1 cellular context compared by ENCODE assay signal in genomic region chr10:103231047-103231551, GRCh38.
A peak's percentile ranks its signal among the peaks of the same experiment; 100 is the strongest.
TF ChIP-seq lines count a peak whose summit lies in the region.

No MANE protein-coding gene starts in this region.

TF ChIP-seq in H1, 55 proteins besides CTCF, POLR2A, EP300 and RAD21:
- TF ChIP-seq CEBPB (IDR thresholded peaks at IDR 0.05; ENCODE audit: low read depth, low read length) (0 out of 2 replicates have a peak, but pooled peaks have one; percentile 1), SP2 (IDR thresholded peaks at IDR 0.05; ENCODE audit: low read length) (no peak), CBX8 (IDR thresholded peaks at IDR 0.05; ENCODE audit: borderline replicate concordance, low read depth, low read length) (no peak), RBBP5 (IDR thresholded peaks at IDR 0.05; ENCODE audit: borderline replicate concordance, low read depth, low read length) (no peak), SP4 (IDR thresholded peaks at IDR 0.05; ENCODE audit: low read length) (no peak), CTBP2 (IDR thresholded peaks at IDR 0.05; ENCODE audit: borderline replicate concordance, insufficient read depth, insufficient read length, low read length) (no peak), NANOG (IDR thresholded peaks at IDR 0.05; ENCODE audit: insufficient read depth, low read depth, low read length, poor library complexity, severe bottlenecking) (peak; percentile 45), TCF12 (IDR thresholded peaks at IDR 0.05; ENCODE audit: low read depth, low read length) (no peak), PHF8 (conservative IDR thresholded peaks at IDR 0.05; ENCODE audit: low read depth, low read length) (no peak), TBP (IDR thresholded peaks at IDR 0.05; ENCODE audit: low read depth, low read length) (no peak), YY1 (IDR thresholded peaks at IDR 0.05; ENCODE audit: low read depth, low read length) (no peak), JUND (IDR thresholded peaks at IDR 0.05; ENCODE audit: low read length) (peak; percentile 64), USF2 (IDR thresholded peaks at IDR 0.05; ENCODE audit: low read length) (no peak), SIX5 (IDR thresholded peaks at IDR 0.05; ENCODE audit: low read depth, low read length) (no peak), SP1 (IDR thresholded peaks at IDR 0.05; ENCODE audit: low read depth, low read length) (peak; percentile 72), RNF2 (IDR thresholded peaks at IDR 0.05; ENCODE audit: borderline replicate concordance, low read depth, low read length, missing control alignments, poor library complexity, severe bottlenecking) (no peak), POU5F1 (IDR thresholded peaks at IDR 0.05; ENCODE audit: low read depth, low read length) (no peak), ZNF274 (IDR thresholded peaks at IDR 0.05; ENCODE audit: borderline replicate concordance, extremely low read depth, low read length) (no peak), SUZ12 (IDR thresholded peaks at IDR 0.05; ENCODE audit: low read length) (no peak), POLR2AphosphoS5 (IDR thresholded peaks at IDR 0.05; ENCODE audit: low read depth, low read length) (no peak), RFX5 (IDR thresholded peaks at IDR 0.05; ENCODE audit: borderline replicate concordance, low read depth, low read length) (no peak), JUN (IDR thresholded peaks at IDR 0.05; ENCODE audit: low read depth, low read length) (0 out of 2 replicates have a peak, but pooled peaks have one; percentile 51), SAP30 (IDR thresholded peaks at IDR 0.05; ENCODE audit: insufficient read depth, insufficient replicate concordance, low read length) (no peak), SIRT6 (IDR thresholded peaks at IDR 0.05; ENCODE audit: low read length) (no peak), HDAC2 (IDR thresholded peaks at IDR 0.05; ENCODE audit: borderline replicate concordance in 1 of 2, low read depth in 2 of 2, low read length in 2 of 2) (peak in 1 of 2 experiments; percentile 90; a peak in 1 of 4 replicates), FOSL1 (IDR thresholded peaks at IDR 0.05; ENCODE audit: insufficient read depth, low read depth, low read length) (no peak), SRF (IDR thresholded peaks at IDR 0.05; ENCODE audit: low read depth, low read length) (no peak), ATF2 (IDR thresholded peaks at IDR 0.05; ENCODE audit: low read length) (no peak), BACH1 (IDR thresholded peaks at IDR 0.05; ENCODE audit: low read length) (0 out of 2 replicates have a peak, but pooled peaks have one; percentile 24), GABPA (IDR thresholded peaks at IDR 0.05; ENCODE audit: borderline replicate concordance, insufficient read depth, low read length) (no peak), TEAD4 (IDR thresholded peaks at IDR 0.05; ENCODE audit: low read depth, low read length) (peak; percentile 96)
- TF ChIP-seq, protein P1, sequence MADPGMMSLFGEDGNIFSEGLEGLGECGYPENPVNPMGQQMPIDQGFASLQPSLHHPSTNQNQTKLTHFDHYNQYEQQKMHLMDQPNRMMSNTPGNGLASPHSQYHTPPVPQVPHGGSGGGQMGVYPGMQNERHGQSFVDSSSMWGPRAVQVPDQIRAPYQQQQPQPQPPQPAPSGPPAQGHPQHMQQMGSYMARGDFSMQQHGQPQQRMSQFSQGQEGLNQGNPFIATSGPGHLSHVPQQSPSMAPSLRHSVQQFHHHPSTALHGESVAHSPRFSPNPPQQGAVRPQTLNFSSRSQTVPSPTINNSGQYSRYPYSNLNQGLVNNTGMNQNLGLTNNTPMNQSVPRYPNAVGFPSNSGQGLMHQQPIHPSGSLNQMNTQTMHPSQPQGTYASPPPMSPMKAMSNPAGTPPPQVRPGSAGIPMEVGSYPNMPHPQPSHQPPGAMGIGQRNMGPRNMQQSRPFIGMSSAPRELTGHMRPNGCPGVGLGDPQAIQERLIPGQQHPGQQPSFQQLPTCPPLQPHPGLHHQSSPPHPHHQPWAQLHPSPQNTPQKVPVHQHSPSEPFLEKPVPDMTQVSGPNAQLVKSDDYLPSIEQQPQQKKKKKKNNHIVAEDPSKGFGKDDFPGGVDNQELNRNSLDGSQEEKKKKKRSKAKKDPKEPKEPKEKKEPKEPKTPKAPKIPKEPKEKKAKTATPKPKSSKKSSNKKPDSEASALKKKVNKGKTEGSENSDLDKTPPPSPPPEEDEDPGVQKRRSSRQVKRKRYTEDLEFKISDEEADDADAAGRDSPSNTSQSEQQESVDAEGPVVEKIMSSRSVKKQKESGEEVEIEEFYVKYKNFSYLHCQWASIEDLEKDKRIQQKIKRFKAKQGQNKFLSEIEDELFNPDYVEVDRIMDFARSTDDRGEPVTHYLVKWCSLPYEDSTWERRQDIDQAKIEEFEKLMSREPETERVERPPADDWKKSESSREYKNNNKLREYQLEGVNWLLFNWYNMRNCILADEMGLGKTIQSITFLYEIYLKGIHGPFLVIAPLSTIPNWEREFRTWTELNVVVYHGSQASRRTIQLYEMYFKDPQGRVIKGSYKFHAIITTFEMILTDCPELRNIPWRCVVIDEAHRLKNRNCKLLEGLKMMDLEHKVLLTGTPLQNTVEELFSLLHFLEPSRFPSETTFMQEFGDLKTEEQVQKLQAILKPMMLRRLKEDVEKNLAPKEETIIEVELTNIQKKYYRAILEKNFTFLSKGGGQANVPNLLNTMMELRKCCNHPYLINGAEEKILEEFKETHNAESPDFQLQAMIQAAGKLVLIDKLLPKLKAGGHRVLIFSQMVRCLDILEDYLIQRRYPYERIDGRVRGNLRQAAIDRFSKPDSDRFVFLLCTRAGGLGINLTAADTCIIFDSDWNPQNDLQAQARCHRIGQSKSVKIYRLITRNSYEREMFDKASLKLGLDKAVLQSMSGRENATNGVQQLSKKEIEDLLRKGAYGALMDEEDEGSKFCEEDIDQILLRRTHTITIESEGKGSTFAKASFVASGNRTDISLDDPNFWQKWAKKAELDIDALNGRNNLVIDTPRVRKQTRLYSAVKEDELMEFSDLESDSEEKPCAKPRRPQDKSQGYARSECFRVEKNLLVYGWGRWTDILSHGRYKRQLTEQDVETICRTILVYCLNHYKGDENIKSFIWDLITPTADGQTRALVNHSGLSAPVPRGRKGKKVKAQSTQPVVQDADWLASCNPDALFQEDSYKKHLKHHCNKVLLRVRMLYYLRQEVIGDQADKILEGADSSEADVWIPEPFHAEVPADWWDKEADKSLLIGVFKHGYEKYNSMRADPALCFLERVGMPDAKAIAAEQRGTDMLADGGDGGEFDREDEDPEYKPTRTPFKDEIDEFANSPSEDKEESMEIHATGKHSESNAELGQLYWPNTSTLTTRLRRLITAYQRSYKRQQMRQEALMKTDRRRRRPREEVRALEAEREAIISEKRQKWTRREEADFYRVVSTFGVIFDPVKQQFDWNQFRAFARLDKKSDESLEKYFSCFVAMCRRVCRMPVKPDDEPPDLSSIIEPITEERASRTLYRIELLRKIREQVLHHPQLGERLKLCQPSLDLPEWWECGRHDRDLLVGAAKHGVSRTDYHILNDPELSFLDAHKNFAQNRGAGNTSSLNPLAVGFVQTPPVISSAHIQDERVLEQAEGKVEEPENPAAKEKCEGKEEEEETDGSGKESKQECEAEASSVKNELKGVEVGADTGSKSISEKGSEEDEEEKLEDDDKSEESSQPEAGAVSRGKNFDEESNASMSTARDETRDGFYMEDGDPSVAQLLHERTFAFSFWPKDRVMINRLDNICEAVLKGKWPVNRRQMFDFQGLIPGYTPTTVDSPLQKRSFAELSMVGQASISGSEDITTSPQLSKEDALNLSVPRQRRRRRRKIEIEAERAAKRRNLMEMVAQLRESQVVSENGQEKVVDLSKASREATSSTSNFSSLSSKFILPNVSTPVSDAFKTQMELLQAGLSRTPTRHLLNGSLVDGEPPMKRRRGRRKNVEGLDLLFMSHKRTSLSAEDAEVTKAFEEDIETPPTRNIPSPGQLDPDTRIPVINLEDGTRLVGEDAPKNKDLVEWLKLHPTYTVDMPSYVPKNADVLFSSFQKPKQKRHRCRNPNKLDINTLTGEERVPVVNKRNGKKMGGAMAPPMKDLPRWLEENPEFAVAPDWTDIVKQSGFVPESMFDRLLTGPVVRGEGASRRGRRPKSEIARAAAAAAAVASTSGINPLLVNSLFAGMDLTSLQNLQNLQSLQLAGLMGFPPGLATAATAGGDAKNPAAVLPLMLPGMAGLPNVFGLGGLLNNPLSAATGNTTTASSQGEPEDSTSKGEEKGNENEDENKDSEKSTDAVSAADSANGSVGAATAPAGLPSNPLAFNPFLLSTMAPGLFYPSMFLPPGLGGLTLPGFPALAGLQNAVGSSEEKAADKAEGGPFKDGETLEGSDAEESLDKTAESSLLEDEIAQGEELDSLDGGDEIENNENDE (IDR thresholded peaks at IDR 0.05; ENCODE audit: insufficient replicate concordance, low read length), result peak; percentile 58
- TF ChIP-seq, protein P2, sequence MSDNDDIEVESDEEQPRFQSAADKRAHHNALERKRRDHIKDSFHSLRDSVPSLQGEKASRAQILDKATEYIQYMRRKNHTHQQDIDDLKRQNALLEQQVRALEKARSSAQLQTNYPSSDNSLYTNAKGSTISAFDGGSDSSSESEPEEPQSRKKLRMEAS (IDR thresholded peaks at IDR 0.05), result no peak
TF ChIP-seq in H1: peak in this region for 9.
